8 cellular contexts compared by ENCODE assay signal in the genomic region with DNA sequence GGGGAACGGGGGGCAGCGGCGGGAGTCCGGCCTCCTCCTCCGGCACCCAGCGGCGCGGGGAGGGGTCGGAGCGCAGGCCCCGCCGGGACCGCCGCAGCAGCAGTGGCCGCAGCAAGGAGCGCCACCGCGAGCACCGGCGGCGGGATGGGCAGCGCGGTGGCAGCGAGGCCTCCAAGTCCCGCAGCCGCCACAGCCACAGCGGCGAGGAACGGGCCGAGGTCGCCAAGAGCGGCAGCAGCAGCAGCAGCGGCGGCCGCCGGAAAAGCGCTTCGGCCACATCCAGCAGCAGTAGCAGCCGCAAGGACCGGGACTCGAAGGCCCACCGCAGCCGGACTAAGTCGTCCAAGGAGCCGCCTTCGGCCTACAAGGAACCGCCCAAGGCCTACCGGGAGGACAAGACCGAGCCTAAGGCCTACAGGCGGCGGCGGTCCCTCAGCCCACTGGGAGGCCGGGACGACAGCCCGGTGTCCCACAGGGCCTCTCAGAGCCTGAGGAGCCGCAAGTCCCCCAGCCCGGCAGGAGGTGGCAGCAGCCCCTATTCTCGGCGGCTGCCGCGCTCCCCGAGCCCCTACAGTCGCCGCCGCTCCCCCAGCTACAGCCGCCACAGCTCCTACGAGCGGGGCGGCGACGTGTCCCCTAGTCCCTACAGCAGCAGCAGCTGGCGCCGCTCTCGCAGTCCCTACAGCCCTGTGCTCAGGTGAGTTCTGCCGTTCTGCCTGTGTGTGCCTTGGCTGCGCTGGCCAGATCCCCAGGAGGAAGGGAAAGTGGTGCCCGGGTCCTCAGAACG. TPM values are rescaled to one million over a fixed set of nuclear protein-coding genes. Genes with fewer than 3 reads are reported as not detected.
DNase-seq lines count a peak whose midpoint lies in the region; ATAC-seq and TF ChIP-seq lines count a peak whose summit lies in the region.

No MANE protein-coding gene starts in this region.

- peak; percentile 23 for ATAC-seq in HG03460 (IDR thresholded peaks at IDR 0.05; ENCODE audit: unreplicated experiment)

- H2AFZ ChIP-seq in neuron (ENCODE audit: low read depth, low read length), result no peak overlapping the region

- peaks cover 13% of the 10 kb centered on the region for H3K4me1 ChIP-seq in neuron (ENCODE audit: insufficient read depth, low read length)

- no peaks in the 10 kb centered on the region for H3K27me3 ChIP-seq in neuron (ENCODE audit: insufficient read depth, low read length)

- H3K27ac ChIP-seq in C4-2B (peak overlapping the region; percentile 95), substantia nigra (ENCODE audit: low read depth, low read length, poor library complexity, severe bottlenecking) (peak overlapping the region; percentile 94)

- H3K36me3 ChIP-seq in neuron (ENCODE audit: insufficient read depth, low read length), result no peaks in the 10 kb centered on the region

- H3K9me3 ChIP-seq in neuron (ENCODE audit: low read length), result peaks cover 3% of the 10 kb centered on the region

- DNase-seq in GM19238 (ENCODE audit: insufficient read length, low spot score) (peak; percentile 61), RPMI7951 (ENCODE audit: low read depth) (peak; percentile 68), foreskin fibroblast (peak; percentile 40 to 72), substantia nigra (lab: John Stamatoyannopoulos, UW) (peak in 48 of 49 donors; percentile 7 to 68 (median 37))
- peak; percentile 88 for DNase-seq in activated effector memory CD4-positive, alpha-beta T cell treated with anti-CD3 and anti-CD28 coated beads, Interleukin-2, amount 50 U/mL, for 16 hours

- peak overlapping the region; percentile 73 to 81 for H3K4me3 ChIP-seq in foreskin fibroblast (ENCODE audit: low read depth in 1 of 2, low read length in 2 of 2)
- peak overlapping the region; percentile 98 for H3K4me3 ChIP-seq in neuron (ENCODE audit: low read length)

- TF ChIP-seq CTCF in C4-2B (conservative IDR thresholded peaks at IDR 0.05) (peak; percentile 40), foreskin fibroblast (IDR thresholded peaks at IDR 0.05; ENCODE audit: low read depth, low read length) (peak; percentile 24)

RNA-seq across cellular contexts. Expression of gene CDK13, which starts 1.3 kb away (rescaled TPM):
- total RNA-seq in RPMI7951 (2014; rRNA removed; shearing (Covaris generic)), result 32.7 and 43.1 TPM in 2 replicates

Comparison
In these comparisons a context has a peak if more than half of its experiments do, and no peak if none do; other contexts are left out.
1. Peak in every context shown above with its lines: DNase-seq, ATAC-seq, H3K4me3 ChIP-seq and H3K27ac ChIP-seq.
2. DNase-seq: peak in every context shown above with its lines; median percentile 88 in activated effector memory CD4-positive, alpha-beta T cell treated with anti-CD3 and anti-CD28 coated beads, Interleukin-2, amount 50 U/mL, for 16 hours; 68 in RPMI7951; 61 in GM19238; 56 in foreskin fibroblast; 37 in substantia nigra.